27 cellular contexts compared by ENCODE assay signal in genomic region chr18:38491195-38491594, GRCh38.
"Had no signal": no experiment of that assay in that cellular context is flagged by ENCODE, and none has a peak within 500 bp of the region (broad histone marks: within the 10 kb centered on the region; RNA-seq: fewer than 3 reads in every experiment).

No MANE protein-coding gene starts in this region.

- H3K9me3 ChIP-seq: stomach, suprapubic skin, testis, thoracic aorta, thyroid gland, tibial artery, tibial nerve, transverse colon, upper lobe of left lung, uterus, vagina had no signal

- H3K36me3 Mint-ChIP-seq: stimulated activated effector memory CD8-positive, alpha-beta T cell treated with anti-CD3 and anti-CD28 coated beads, Interleukin-12 subunit alpha, Interleukin-12 subunit beta, amount 100 ng/mL, for 72 hours; stimulated activated memory B cell treated with anti-CD40 and anti-IgM and Interleukin-4, amounts not matched to agents 10 μg/mL and 1 μg/mL and 100 μg/mL, for 72 hours; type B pancreatic cell had no signal

- H3K4me3 ChIP-seq: stomach, suprapubic skin, testis, thoracic aorta, thyroid gland, tibial artery, tibial nerve, transverse colon, upper lobe of left lung, uterus, vagina had no signal

- H3K36me3 ChIP-seq: stomach, suprapubic skin, thoracic aorta, thyroid gland, tibial artery, tibial nerve, transverse colon, upper lobe of left lung, uterus, vagina had no signal

- H3K27ac Mint-ChIP-seq: stimulated activated effector memory CD8-positive, alpha-beta T cell treated with anti-CD3 and anti-CD28 coated beads, Interleukin-12 subunit alpha, Interleukin-12 subunit beta, amount 100 ng/mL, for 72 hours; stimulated activated memory B cell treated with anti-CD40 and anti-IgM and Interleukin-4, amounts not matched to agents 10 μg/mL and 1 μg/mL and 100 μg/mL, for 72 hours; stimulated activated naive B cell treated with anti-CD40 and anti-IgM and Interleukin-4, amounts not matched to agents 10 μg/mL and 1 μg/mL and 100 μg/mL, for 72 hours; stimulated activated naive CD8-positive, alpha-beta T cell treated with anti-CD3 and anti-CD28 coated beads, Interleukin-15, amount 100 ng/mL, for 72 hours; stimulated activated naive CD8-positive, alpha-beta T cell treated with anti-CD3 and anti-CD28 coated beads, Interleukin-15, Interleukin-2, amounts not matched to agents 100 ng/mL and 50 ng/mL, for 24 hours; type B pancreatic cell had no signal

- ATAC-seq: stimulated activated effector memory CD8-positive, alpha-beta T cell treated with anti-CD3 and anti-CD28 coated beads, Interleukin-12 subunit alpha, Interleukin-12 subunit beta, amount 100 ng/mL, for 72 hours; stimulated activated memory B cell treated with anti-CD40 and anti-IgM and Interleukin-4, amounts not matched to agents 10 μg/mL and 1 μg/mL and 100 μg/mL, for 72 hours; stimulated activated naive B cell treated with anti-CD40 and anti-IgM and Interleukin-4, amounts not matched to agents 10 μg/mL and 1 μg/mL and 100 μg/mL, for 72 hours; stimulated activated naive CD8-positive, alpha-beta T cell treated with anti-CD3 and anti-CD28 coated beads, Interleukin-15, amount 100 ng/mL, for 72 hours; stimulated activated naive CD8-positive, alpha-beta T cell treated with anti-CD3 and anti-CD28 coated beads, Interleukin-15, Interleukin-2, amounts not matched to agents 100 U/mL and 50 U/mL, for 24 hours had no signal

- H3K27me3 ChIP-seq: stomach, suprapubic skin, testis, thyroid gland, tibial artery, tibial nerve, transverse colon, upper lobe of left lung, uterus, vagina had no signal

- DNase-seq: stimulated activated CD4-positive, alpha-beta T cell treated with anti-CD3 and anti-CD28 coated beads, Interleukin-2, amount 100 ng/mL, for 48 hours; stimulated activated CD4-positive, alpha-beta T cell treated with anti-CD3 and anti-CD28 coated beads, Interleukin-4, amount 100 ng/mL, for 1 hour; stimulated activated CD4-positive, alpha-beta T cell treated with anti-CD3 and anti-CD28 coated beads, Interleukin-4, amount 100 ng/mL, for 24 hours; stimulated activated CD4-positive, alpha-beta T cell treated with anti-CD3 and anti-CD28 coated beads, Interleukin-4, amount 100 ng/mL, for 4 hours; stimulated activated CD8-positive, alpha-beta memory T cell treated with anti-CD3 and anti-CD28 coated beads, Interleukin-4, amount 100 ng/mL, for 48 hours; stimulated activated naive B cell treated with anti-CD40 and anti-IgM and Interleukin-4, amounts not matched to agents 10 μg/mL and 1 μg/mL and 100 μg/mL, for 72 hours; stimulated activated naive CD4-positive, alpha-beta T cell; stimulated activated naive CD4-positive, alpha-beta T cell treated with Interleukin-2 at 50 U/mL for 16 hours; stimulated activated naive CD8-positive, alpha-beta T cell treated with anti-CD3 and anti-CD28 coated beads, Interleukin-15, amount 100 ng/mL, for 72 hours; stimulated activated naive CD8-positive, alpha-beta T cell treated with anti-CD3 and anti-CD28 coated beads, Interleukin-15, Interleukin-2, amounts not matched to agents 100 U/mL and 50 U/mL, for 24 hours; stomach; substantia nigra; testis; thyroid gland; tibial artery; transverse colon; trophoblast cell; upper lobe of left lung; uterus had no signal

- H3K27ac ChIP-seq: stomach, suprapubic skin, testis, thoracic aorta, thyroid gland, tibial artery, tibial nerve, transverse colon, upper lobe of left lung, uterus, vagina had no signal

- H3K27me3 Mint-ChIP-seq: stimulated activated memory B cell treated with anti-CD40 and anti-IgM and Interleukin-4, amounts not matched to agents 10 μg/mL and 1 μg/mL and 100 μg/mL, for 72 hours; stimulated activated naive B cell treated with anti-CD40 and anti-IgM and Interleukin-4, amounts not matched to agents 10 μg/mL and 1 μg/mL and 100 μg/mL, for 72 hours; stimulated activated naive CD8-positive, alpha-beta T cell treated with anti-CD3 and anti-CD28 coated beads, Interleukin-15, amount 100 ng/mL, for 72 hours; stimulated activated naive CD8-positive, alpha-beta T cell treated with anti-CD3 and anti-CD28 coated beads, Interleukin-15, Interleukin-2, amounts not matched to agents 100 ng/mL and 50 ng/mL, for 24 hours; type B pancreatic cell had no signal

- H3K4me3 Mint-ChIP-seq: stimulated activated effector memory CD8-positive, alpha-beta T cell treated with anti-CD3 and anti-CD28 coated beads, Interleukin-12 subunit alpha, Interleukin-12 subunit beta, amount 100 ng/mL, for 72 hours; stimulated activated memory B cell treated with anti-CD40 and anti-IgM and Interleukin-4, amounts not matched to agents 10 μg/mL and 1 μg/mL and 100 μg/mL, for 72 hours; stimulated activated naive B cell treated with anti-CD40 and anti-IgM and Interleukin-4, amounts not matched to agents 10 μg/mL and 1 μg/mL and 100 μg/mL, for 72 hours; stimulated activated naive CD8-positive, alpha-beta T cell treated with anti-CD3 and anti-CD28 coated beads, Interleukin-15, amount 100 ng/mL, for 72 hours; stimulated activated naive CD8-positive, alpha-beta T cell treated with anti-CD3 and anti-CD28 coated beads, Interleukin-15, Interleukin-2, amounts not matched to agents 100 ng/mL and 50 ng/mL, for 24 hours; type B pancreatic cell had no signal

- H3K9me3 Mint-ChIP-seq: stimulated activated naive CD8-positive, alpha-beta T cell treated with anti-CD3 and anti-CD28 coated beads, Interleukin-15, amount 100 ng/mL, for 72 hours; stimulated activated naive CD8-positive, alpha-beta T cell treated with anti-CD3 and anti-CD28 coated beads, Interleukin-15, Interleukin-2, amounts not matched to agents 100 ng/mL and 50 ng/mL, for 24 hours had no signal

- H3K4me1 ChIP-seq: stomach, suprapubic skin, testis, thyroid gland, tibial artery, tibial nerve, transverse colon, upper lobe of left lung, uterus, vagina had no signal

- H3K4me1 Mint-ChIP-seq: stimulated activated effector memory CD8-positive, alpha-beta T cell treated with anti-CD3 and anti-CD28 coated beads, Interleukin-12 subunit alpha, Interleukin-12 subunit beta, amount 100 ng/mL, for 72 hours; stimulated activated memory B cell treated with anti-CD40 and anti-IgM and Interleukin-4, amounts not matched to agents 10 μg/mL and 1 μg/mL and 100 μg/mL, for 72 hours had no signal
